Comparison of ENCODE assay signal across 26 cellular contexts in the genomic region with DNA sequence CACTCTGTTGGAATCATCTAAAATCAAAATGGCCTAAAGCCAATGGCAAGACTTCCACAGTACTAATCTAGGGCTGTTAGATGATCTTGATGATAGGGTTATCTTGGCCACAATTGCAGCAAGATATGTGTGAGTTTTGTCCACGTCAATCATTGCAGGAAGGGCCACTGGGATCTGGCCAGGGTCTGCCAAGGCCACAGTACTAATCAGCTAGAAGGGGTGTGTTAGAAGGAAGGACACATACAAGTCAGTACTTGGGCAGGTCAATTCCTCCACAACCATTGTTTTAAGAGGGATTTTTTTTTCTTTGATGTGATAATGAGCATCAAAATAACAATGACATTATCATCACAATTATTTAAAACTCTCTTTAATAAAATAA. TPM values are rescaled to one million over a fixed set of nuclear protein-coding genes. Genes with fewer than 3 reads are reported as not detected.
"Had no signal": no experiment of that assay in that cellular context is flagged by ENCODE, and none has a peak within 500 bp of the region (broad histone marks: within the 10 kb centered on the region; RNA-seq: fewer than 3 reads in every experiment).

No MANE protein-coding gene starts in this region.

- H3K36me3 ChIP-seq: neutrophil, pancreas, uterus, WERI-Rb-1 had no signal

- H3K4me1 ChIP-seq: pancreas, uterus had no signal

- H3K27me3 ChIP-seq: esophagus muscularis mucosa, pancreas, uterus had no signal

- ATAC-seq: activated CD8-positive, alpha-beta memory T cell treated with anti-CD3 and anti-CD28 coated beads, Interleukin-2, amount 10 ng/mL, durations not matched to agents 7 days and 5 days; activated CD8-positive, alpha-beta T cell treated with anti-CD3 and anti-CD28 coated beads for 36 hours; effector memory CD8-positive, alpha-beta T cell; sciatic nerve; stimulated activated naive B cell treated with anti-CD40 and anti-IgM and Interleukin-4, amounts not matched to agents 10 μg/mL and 1 μg/mL and 100 μg/mL, for 72 hours had no signal

- H3K27ac ChIP-seq: dorsolateral prefrontal cortex, esophagus muscularis mucosa, neutrophil, pancreas, uterus, WERI-Rb-1 had no signal

- H3K9me3 ChIP-seq: esophagus muscularis mucosa, neutrophil, pancreas, uterus had no signal

- DNase-seq: activated CD4-positive, alpha-beta T cell treated with anti-CD3 and anti-CD28 coated beads, Interleukin-2, amount 10 ng/mL, durations not matched to agents 7 days and 5 days; activated CD4-positive, CD25-positive, alpha-beta regulatory T cell treated with anti-CD3 and anti-CD28 coated beads, Interleukin-2, amount 50 U/mL, for 72 hours; activated CD8-positive, alpha-beta memory T cell treated with anti-CD3 and anti-CD28 coated beads, Interleukin-2, amount 10 ng/mL, durations not matched to agents 7 days and 5 days; activated CD8-positive, alpha-beta T cell treated with anti-CD3 and anti-CD28 coated beads for 36 hours; activated gamma-delta T cell treated with Interleukin-2 at 50 U/mL for 16 hours; aorta; central memory CD4-positive, alpha-beta T cell; dorsolateral prefrontal cortex; effector memory CD8-positive, alpha-beta T cell; head of caudate nucleus; islet precursor cell; pancreas; stimulated activated CD4-positive, alpha-beta T cell treated with anti-CD3 and anti-CD28 coated beads, Interleukin-2, amount 100 ng/mL, for 48 hours; stimulated activated CD8-positive, alpha-beta memory T cell treated with anti-CD3 and anti-CD28 coated beads, Interleukin-4, amount 100 ng/mL, for 48 hours; stimulated activated naive B cell treated with anti-CD40 and anti-IgM and Interleukin-4, amounts not matched to agents 10 μg/mL and 1 μg/mL and 100 μg/mL, for 72 hours; trophoblast cell; uterus had no signal

- H3K4me3 ChIP-seq: dorsolateral prefrontal cortex, esophagus muscularis mucosa, pancreas, uterus had no signal

RNA-seq across cellular contexts. Expression of gene LMOD2, which starts 1.6 kb away (rescaled TPM):
- total RNA-seq: activated CD4-positive, alpha-beta T cell treated with anti-CD3 and anti-CD28 coated beads, Interleukin-2, amount 10 ng/mL, durations not matched to agents 7 days and 5 days; activated CD8-positive, alpha-beta memory T cell treated with anti-CD3 and anti-CD28 coated beads, Interleukin-2, amount 10 ng/mL, durations not matched to agents 7 days and 5 days; activated CD8-positive, alpha-beta T cell treated with anti-CD3 and anti-CD28 coated beads for 36 hours; activated T-helper 1 cell treated with anti-CD3 and anti-CD28 coated beads, Interleukin-12 subunit alpha, Interleukin-12 subunit beta, Interleukin-2, Interleukin-4 antibody, amounts not matched to agents 30 ng/mL and 10 ng/mL and 1 ng/mL, durations not matched to agents 14 hours and 24 hours and 36 hours; aorta; dorsolateral prefrontal cortex; esophagus muscularis mucosa; frontal cortex; lung microvascular endothelial cell; sciatic nerve; temporal lobe had no signal
- polyA plus RNA-seq: pancreas had no signal

RNA-seq across cellular contexts. Expression of gene ASB15, which starts 55.7 kb away (rescaled TPM):
- total RNA-seq: activated CD4-positive, alpha-beta T cell treated with anti-CD3 and anti-CD28 coated beads, Interleukin-2, amount 10 ng/mL, durations not matched to agents 7 days and 5 days; activated CD8-positive, alpha-beta memory T cell treated with anti-CD3 and anti-CD28 coated beads, Interleukin-2, amount 10 ng/mL, durations not matched to agents 7 days and 5 days; activated CD8-positive, alpha-beta T cell treated with anti-CD3 and anti-CD28 coated beads for 36 hours; activated T-helper 1 cell treated with anti-CD3 and anti-CD28 coated beads, Interleukin-12 subunit alpha, Interleukin-12 subunit beta, Interleukin-2, Interleukin-4 antibody, amounts not matched to agents 30 ng/mL and 10 ng/mL and 1 ng/mL, durations not matched to agents 14 hours and 24 hours and 36 hours; aorta; dorsolateral prefrontal cortex; esophagus muscularis mucosa; frontal cortex; lung microvascular endothelial cell; pulmonary artery endothelial cell; sciatic nerve; temporal lobe; uterus had no signal
- polyA plus RNA-seq: pancreas had no signal
